2 cellular contexts compared by ENCODE assay signal in the genomic region with DNA sequence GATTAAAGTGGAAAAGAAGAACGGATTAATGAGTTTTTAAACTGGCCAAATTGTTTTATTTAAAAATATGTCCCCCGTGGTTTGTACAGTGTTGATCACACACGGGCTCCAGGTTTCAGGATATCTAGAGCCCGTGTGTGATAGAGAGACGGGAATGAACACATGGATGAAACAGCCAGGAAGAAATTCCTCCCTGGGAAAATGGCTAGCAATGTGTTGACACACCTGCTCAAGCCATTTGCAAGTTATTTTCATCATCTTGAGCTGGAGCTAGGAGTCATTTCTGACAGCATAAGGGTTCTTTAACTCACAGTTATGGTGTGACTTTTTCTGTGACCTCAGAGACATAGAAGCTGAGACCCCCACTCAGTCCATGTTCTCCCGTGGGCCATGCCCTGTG.
TF ChIP-seq lines count a peak whose summit lies in the region.

No MANE protein-coding gene starts in this region.

TF ChIP-seq in GM23338, 12 proteins besides CTCF, POLR2A, EP300 and RAD21 (continues in another document):
- TF ChIP-seq ZNF114 (CRISPR knock-in tag; IDR thresholded peaks at IDR 0.05), result no peak
- no peak for TF ChIP-seq CREB1 (CRISPR knock-in tag; IDR thresholded peaks at IDR 0.05; ENCODE audit: low read depth)
- TF ChIP-seq, protein P1, sequence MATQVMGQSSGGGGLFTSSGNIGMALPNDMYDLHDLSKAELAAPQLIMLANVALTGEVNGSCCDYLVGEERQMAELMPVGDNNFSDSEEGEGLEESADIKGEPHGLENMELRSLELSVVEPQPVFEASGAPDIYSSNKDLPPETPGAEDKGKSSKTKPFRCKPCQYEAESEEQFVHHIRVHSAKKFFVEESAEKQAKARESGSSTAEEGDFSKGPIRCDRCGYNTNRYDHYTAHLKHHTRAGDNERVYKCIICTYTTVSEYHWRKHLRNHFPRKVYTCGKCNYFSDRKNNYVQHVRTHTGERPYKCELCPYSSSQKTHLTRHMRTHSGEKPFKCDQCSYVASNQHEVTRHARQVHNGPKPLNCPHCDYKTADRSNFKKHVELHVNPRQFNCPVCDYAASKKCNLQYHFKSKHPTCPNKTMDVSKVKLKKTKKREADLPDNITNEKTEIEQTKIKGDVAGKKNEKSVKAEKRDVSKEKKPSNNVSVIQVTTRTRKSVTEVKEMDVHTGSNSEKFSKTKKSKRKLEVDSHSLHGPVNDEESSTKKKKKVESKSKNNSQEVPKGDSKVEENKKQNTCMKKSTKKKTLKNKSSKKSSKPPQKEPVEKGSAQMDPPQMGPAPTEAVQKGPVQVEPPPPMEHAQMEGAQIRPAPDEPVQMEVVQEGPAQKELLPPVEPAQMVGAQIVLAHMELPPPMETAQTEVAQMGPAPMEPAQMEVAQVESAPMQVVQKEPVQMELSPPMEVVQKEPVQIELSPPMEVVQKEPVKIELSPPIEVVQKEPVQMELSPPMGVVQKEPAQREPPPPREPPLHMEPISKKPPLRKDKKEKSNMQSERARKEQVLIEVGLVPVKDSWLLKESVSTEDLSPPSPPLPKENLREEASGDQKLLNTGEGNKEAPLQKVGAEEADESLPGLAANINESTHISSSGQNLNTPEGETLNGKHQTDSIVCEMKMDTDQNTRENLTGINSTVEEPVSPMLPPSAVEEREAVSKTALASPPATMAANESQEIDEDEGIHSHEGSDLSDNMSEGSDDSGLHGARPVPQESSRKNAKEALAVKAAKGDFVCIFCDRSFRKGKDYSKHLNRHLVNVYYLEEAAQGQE (IDR thresholded peaks at IDR 0.05; ENCODE audit: unreplicated experiment), result no peak
- TF ChIP-seq STAT1 (IDR thresholded peaks at IDR 0.05; ENCODE audit: unreplicated experiment), result no peak
- TF ChIP-seq, protein P2, sequence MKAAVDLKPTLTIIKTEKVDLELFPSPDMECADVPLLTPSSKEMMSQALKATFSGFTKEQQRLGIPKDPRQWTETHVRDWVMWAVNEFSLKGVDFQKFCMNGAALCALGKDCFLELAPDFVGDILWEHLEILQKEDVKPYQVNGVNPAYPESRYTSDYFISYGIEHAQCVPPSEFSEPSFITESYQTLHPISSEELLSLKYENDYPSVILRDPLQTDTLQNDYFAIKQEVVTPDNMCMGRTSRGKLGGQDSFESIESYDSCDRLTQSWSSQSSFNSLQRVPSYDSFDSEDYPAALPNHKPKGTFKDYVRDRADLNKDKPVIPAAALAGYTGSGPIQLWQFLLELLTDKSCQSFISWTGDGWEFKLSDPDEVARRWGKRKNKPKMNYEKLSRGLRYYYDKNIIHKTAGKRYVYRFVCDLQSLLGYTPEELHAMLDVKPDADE (IDR thresholded peaks at IDR 0.05), result no peak
- no peak for TF ChIP-seq JUNB (IDR thresholded peaks at IDR 0.05; ENCODE audit: unreplicated experiment)
- TF ChIP-seq, protein P3, sequence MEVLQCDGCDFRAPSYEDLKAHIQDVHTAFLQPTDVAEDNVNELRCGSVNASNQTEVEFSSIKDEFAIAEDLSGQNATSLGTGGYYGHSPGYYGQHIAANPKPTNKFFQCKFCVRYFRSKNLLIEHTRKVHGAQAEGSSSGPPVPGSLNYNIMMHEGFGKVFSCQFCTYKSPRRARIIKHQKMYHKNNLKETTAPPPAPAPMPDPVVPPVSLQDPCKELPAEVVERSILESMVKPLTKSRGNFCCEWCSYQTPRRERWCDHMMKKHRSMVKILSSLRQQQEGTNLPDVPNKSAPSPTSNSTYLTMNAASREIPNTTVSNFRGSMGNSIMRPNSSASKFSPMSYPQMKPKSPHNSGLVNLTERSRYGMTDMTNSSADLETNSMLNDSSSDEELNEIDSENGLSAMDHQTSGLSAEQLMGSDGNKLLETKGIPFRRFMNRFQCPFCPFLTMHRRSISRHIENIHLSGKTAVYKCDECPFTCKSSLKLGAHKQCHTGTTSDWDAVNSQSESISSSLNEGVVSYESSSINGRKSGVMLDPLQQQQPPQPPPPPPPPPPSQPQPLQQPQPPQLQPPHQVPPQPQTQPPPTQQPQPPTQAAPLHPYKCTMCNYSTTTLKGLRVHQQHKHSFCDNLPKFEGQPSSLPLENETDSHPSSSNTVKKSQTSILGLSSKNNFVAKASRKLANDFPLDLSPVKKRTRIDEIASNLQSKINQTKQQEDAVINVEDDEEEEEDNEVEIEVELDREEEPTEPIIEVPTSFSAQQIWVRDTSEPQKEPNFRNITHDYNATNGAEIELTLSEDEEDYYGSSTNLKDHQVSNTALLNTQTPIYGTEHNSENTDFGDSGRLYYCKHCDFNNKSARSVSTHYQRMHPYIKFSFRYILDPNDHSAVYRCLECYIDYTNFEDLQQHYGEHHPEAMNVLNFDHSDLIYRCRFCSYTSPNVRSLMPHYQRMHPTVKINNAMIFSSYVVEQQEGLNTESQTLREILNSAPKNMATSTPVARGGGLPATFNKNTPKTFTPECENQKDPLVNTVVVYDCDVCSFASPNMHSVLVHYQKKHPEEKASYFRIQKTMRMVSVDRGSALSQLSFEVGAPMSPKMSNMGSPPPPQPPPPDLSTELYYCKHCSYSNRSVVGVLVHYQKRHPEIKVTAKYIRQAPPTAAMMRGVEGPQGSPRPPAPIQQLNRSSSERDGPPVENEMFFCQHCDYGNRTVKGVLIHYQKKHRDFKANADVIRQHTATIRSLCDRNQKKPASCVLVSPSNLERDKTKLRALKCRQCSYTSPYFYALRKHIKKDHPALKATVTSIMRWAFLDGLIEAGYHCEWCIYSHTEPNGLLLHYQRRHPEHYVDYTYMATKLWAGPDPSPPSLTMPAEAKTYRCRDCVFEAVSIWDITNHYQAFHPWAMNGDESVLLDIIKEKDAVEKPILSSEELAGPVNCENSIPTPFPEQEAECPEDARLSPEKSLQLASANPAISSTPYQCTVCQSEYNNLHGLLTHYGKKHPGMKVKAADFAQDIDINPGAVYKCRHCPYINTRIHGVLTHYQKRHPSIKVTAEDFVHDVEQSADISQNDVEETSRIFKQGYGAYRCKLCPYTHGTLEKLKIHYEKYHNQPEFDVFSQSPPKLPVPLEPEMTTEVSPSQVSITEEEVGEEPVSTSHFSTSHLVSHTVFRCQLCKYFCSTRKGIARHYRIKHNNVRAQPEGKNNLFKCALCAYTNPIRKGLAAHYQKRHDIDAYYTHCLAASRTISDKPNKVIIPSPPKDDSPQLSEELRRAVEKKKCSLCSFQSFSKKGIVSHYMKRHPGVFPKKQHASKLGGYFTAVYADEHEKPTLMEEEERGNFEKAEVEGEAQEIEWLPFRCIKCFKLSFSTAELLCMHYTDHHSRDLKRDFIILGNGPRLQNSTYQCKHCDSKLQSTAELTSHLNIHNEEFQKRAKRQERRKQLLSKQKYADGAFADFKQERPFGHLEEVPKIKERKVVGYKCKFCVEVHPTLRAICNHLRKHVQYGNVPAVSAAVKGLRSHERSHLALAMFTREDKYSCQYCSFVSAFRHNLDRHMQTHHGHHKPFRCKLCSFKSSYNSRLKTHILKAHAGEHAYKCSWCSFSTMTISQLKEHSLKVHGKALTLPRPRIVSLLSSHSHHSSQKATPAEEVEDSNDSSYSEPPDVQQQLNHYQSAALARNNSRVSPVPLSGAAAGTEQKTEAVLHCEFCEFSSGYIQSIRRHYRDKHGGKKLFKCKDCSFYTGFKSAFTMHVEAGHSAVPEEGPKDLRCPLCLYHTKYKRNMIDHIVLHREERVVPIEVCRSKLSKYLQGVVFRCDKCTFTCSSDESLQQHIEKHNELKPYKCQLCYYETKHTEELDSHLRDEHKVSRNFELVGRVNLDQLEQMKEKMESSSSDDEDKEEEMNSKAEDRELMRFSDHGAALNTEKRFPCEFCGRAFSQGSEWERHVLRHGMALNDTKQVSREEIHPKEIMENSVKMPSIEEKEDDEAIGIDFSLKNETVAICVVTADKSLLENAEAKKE (CRISPR knock-in tag; IDR thresholded peaks at IDR 0.05), result no peak
- no peak for TF ChIP-seq ZNF331 (CRISPR knock-in tag; IDR thresholded peaks at IDR 0.05; ENCODE audit: low read depth)
- no peak for TF ChIP-seq EZH2 (IDR thresholded peaks at IDR 0.05; ENCODE audit: low read depth, unreplicated experiment)
- TF ChIP-seq POLR2AphosphoS5 (IDR thresholded peaks at IDR 0.05; ENCODE audit: low read depth), result no peak

TF ChIP-seq in WTC11, 78 proteins besides CTCF, POLR2A, EP300 and RAD21 (continues in another document):
- no peak for TF ChIP-seq NR2C2 (CRISPR knock-in tag; IDR thresholded peaks at IDR 0.05)
- no peak for TF ChIP-seq TEAD4 (CRISPR knock-in tag; IDR thresholded peaks at IDR 0.05)
- TF ChIP-seq, protein P4, sequence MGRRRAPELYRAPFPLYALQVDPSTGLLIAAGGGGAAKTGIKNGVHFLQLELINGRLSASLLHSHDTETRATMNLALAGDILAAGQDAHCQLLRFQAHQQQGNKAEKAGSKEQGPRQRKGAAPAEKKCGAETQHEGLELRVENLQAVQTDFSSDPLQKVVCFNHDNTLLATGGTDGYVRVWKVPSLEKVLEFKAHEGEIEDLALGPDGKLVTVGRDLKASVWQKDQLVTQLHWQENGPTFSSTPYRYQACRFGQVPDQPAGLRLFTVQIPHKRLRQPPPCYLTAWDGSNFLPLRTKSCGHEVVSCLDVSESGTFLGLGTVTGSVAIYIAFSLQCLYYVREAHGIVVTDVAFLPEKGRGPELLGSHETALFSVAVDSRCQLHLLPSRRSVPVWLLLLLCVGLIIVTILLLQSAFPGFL (CRISPR knock-in tag; IDR thresholded peaks at IDR 0.05; ENCODE audit: borderline replicate concordance), result no peak
- TF ChIP-seq, protein P5, sequence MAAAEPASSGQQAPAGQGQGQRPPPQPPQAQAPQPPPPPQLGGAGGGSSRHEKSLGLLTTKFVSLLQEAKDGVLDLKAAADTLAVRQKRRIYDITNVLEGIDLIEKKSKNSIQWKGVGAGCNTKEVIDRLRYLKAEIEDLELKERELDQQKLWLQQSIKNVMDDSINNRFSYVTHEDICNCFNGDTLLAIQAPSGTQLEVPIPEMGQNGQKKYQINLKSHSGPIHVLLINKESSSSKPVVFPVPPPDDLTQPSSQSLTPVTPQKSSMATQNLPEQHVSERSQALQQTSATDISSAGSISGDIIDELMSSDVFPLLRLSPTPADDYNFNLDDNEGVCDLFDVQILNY (CRISPR knock-in tag; IDR thresholded peaks at IDR 0.05), result no peak
- TF ChIP-seq, protein P6, sequence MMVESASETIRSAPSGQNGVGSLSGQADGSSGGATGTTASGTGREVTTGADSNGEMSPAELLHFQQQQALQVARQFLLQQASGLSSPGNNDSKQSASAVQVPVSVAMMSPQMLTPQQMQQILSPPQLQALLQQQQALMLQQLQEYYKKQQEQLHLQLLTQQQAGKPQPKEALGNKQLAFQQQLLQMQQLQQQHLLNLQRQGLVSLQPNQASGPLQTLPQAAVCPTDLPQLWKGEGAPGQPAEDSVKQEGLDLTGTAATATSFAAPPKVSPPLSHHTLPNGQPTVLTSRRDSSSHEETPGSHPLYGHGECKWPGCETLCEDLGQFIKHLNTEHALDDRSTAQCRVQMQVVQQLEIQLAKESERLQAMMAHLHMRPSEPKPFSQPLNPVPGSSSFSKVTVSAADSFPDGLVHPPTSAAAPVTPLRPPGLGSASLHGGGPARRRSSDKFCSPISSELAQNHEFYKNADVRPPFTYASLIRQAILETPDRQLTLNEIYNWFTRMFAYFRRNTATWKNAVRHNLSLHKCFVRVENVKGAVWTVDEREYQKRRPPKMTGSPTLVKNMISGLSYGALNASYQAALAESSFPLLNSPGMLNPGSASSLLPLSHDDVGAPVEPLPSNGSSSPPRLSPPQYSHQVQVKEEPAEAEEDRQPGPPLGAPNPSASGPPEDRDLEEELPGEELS (CRISPR knock-in tag; IDR thresholded peaks at IDR 0.05), result no peak
- TF ChIP-seq NFATC4 (CRISPR knock-in tag; IDR thresholded peaks at IDR 0.05), result no peak
- TF ChIP-seq, protein P7, sequence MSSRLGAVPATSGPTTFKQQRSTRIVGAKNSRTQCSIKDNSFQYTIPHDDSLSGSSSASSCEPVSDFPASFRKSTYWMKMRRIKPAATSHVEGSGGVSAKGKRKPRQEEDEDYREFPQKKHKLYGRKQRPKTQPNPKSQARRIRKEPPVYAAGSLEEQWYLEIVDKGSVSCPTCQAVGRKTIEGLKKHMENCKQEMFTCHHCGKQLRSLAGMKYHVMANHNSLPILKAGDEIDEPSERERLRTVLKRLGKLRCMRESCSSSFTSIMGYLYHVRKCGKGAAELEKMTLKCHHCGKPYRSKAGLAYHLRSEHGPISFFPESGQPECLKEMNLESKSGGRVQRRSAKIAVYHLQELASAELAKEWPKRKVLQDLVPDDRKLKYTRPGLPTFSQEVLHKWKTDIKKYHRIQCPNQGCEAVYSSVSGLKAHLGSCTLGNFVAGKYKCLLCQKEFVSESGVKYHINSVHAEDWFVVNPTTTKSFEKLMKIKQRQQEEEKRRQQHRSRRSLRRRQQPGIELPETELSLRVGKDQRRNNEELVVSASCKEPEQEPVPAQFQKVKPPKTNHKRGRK (CRISPR knock-in tag; IDR thresholded peaks at IDR 0.05; ENCODE audit: borderline replicate concordance), result no peak
- TF ChIP-seq, protein P8, sequence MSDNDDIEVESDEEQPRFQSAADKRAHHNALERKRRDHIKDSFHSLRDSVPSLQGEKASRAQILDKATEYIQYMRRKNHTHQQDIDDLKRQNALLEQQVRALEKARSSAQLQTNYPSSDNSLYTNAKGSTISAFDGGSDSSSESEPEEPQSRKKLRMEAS (CRISPR knock-in tag; IDR thresholded peaks at IDR 0.05), result no peak
- TF ChIP-seq TP53 (CRISPR knock-in tag; IDR thresholded peaks at IDR 0.05), result no peak
- TF ChIP-seq ETV6 (CRISPR knock-in tag; IDR thresholded peaks at IDR 0.05), result no peak
- TF ChIP-seq ZNF423 (CRISPR knock-in tag; IDR thresholded peaks at IDR 0.05), result no peak
- no peak for TF ChIP-seq KAT7 (CRISPR knock-in tag; IDR thresholded peaks at IDR 0.05; ENCODE audit: borderline replicate concordance)
- TF ChIP-seq, protein P9, sequence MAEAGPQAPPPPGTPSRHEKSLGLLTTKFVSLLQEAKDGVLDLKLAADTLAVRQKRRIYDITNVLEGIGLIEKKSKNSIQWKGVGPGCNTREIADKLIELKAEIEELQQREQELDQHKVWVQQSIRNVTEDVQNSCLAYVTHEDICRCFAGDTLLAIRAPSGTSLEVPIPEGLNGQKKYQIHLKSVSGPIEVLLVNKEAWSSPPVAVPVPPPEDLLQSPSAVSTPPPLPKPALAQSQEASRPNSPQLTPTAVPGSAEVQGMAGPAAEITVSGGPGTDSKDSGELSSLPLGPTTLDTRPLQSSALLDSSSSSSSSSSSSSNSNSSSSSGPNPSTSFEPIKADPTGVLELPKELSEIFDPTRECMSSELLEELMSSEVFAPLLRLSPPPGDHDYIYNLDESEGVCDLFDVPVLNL (CRISPR knock-in tag; IDR thresholded peaks at IDR 0.05; ENCODE audit: borderline replicate concordance, low read depth), result no peak
- TF ChIP-seq, protein P10, sequence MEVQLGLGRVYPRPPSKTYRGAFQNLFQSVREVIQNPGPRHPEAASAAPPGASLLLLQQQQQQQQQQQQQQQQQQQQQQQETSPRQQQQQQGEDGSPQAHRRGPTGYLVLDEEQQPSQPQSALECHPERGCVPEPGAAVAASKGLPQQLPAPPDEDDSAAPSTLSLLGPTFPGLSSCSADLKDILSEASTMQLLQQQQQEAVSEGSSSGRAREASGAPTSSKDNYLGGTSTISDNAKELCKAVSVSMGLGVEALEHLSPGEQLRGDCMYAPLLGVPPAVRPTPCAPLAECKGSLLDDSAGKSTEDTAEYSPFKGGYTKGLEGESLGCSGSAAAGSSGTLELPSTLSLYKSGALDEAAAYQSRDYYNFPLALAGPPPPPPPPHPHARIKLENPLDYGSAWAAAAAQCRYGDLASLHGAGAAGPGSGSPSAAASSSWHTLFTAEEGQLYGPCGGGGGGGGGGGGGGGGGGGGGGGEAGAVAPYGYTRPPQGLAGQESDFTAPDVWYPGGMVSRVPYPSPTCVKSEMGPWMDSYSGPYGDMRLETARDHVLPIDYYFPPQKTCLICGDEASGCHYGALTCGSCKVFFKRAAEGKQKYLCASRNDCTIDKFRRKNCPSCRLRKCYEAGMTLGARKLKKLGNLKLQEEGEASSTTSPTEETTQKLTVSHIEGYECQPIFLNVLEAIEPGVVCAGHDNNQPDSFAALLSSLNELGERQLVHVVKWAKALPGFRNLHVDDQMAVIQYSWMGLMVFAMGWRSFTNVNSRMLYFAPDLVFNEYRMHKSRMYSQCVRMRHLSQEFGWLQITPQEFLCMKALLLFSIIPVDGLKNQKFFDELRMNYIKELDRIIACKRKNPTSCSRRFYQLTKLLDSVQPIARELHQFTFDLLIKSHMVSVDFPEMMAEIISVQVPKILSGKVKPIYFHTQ (CRISPR knock-in tag; IDR thresholded peaks at IDR 0.05), result no peak
- TF ChIP-seq NFE2L1 (CRISPR knock-in tag; IDR thresholded peaks at IDR 0.05), result no peak
- TF ChIP-seq TCF7 (CRISPR knock-in tag; IDR thresholded peaks at IDR 0.05; ENCODE audit: low read depth), result no peak
